13 cellular contexts compared by ENCODE assay signal in the genomic region with DNA sequence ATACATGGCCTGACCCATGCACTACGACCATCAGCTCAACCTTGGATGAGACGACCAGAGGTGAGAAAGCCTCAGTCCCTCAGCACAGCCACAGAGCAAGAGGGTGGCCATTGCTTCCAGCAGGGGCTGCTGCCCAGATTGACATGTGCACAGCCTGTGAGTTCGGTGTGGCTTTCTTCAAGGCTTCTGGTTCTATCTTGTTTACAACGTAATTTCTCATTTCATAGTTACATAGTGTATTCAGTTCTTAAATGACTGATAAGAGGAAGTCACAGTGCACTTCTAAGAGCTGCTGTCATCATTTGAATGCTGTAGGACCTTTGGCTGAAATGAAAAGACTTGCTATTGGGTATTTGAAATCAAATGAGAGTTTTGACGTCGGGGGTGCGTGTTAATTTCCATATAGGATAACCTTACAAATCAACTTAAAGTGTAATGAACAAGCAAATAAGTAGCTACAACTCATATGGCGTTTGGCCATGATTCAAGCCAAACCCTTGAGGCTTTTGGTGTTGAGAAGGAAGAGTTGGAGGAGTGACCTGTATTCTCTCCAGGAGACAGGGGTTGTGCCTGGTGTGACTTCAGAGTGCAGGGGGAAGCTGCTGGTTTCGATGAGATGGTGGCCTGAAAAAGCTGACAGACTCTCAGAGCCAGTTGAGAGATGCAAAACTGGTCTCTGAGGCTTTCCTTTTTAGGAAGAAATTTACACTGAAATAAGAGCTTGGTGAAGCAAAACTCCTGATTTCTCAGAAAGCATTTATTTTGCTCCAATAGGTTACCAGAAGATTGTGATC. TPM values are rescaled to one million over a fixed set of nuclear protein-coding genes. Genes with fewer than 3 reads are reported as not detected.
A peak's percentile ranks its signal among the peaks of the same experiment; 100 is the strongest.
DNase-seq lines count a peak whose midpoint lies in the region; ATAC-seq lines count a peak whose summit lies in the region.
"Had no signal": no experiment of that assay in that cellular context is flagged by ENCODE, and none has a peak within 500 bp of the region (broad histone marks: within the 10 kb centered on the region; RNA-seq: fewer than 3 reads in every experiment).

No MANE protein-coding gene starts in this region.

- in situ Hi-C loops in HAP-1 (cut with MboI; ENCODE audit: low sequenced_read_pairs), result no loop called here

- H2BK120ac ChIP-seq in mesenchymal stem cell (ENCODE audit: low read depth, low read length), result no peak overlapping the region

- H3K4me2 ChIP-seq in mesenchymal stem cell (ENCODE audit: low read length, poor library complexity, severe bottlenecking), result no peak overlapping the region
- H3K4me2 ChIP-seq: BLaER1 treated with 17β-estradiol and CSF1 and Interleukin-3, amounts not matched to agents 10 nM and 100 nM had no signal

- no peaks in the 10 kb centered on the region for H3K27me3 Mint-ChIP-seq in CD4-positive, CD25-positive, alpha-beta regulatory T cell

- H3K4me3 Mint-ChIP-seq in CD4-positive, CD25-positive, alpha-beta regulatory T cell, result peak overlapping the region in 1 of 4 donors; percentile 3

- H3K4ac ChIP-seq in mesenchymal stem cell (ENCODE audit: low read depth in 1 of 2, low read length in 2 of 2), result no peak overlapping the region

- H3K9me3 ChIP-seq in CD4-positive, CD25-positive, alpha-beta regulatory T cell (ENCODE audit: control insufficient read depth in 2 of 2, low read length in 2 of 2), result no peaks in the 10 kb centered on the region
- H3K9me3 ChIP-seq in mesenchymal stem cell (ENCODE audit: control insufficient read depth, low read length) (no peaks in the 10 kb centered on the region), HAP-1 (no peaks in the 10 kb centered on the region)
- H3K9me3 ChIP-seq: BLaER1 treated with 17β-estradiol and CSF1 and Interleukin-3, amounts not matched to agents 10 nM and 100 nM had no signal

- no peak overlapping the region for H3K18ac ChIP-seq in mesenchymal stem cell (ENCODE audit: low read depth in 1 of 2, low read length in 2 of 2)

- no peak overlapping the region for H2BK12ac ChIP-seq in mesenchymal stem cell (ENCODE audit: low read length in 2 of 2)

- no peak overlapping the region for H2BK15ac ChIP-seq in mesenchymal stem cell (ENCODE audit: low read depth, poor library complexity, severe bottlenecking)

- peaks cover 4% of the 10 kb centered on the region for H3K36me3 Mint-ChIP-seq in CD4-positive, CD25-positive, alpha-beta regulatory T cell

- no peaks in the 10 kb centered on the region for H3K36me3 ChIP-seq in CD4-positive, CD25-positive, alpha-beta regulatory T cell (ENCODE audit: control insufficient read depth, insufficient read depth, low read length)
- peaks cover 0 to 9% of the 10 kb centered on the region in 2 experiments for H3K36me3 ChIP-seq in mesenchymal stem cell (ENCODE audit: control insufficient read depth in 1 of 2, insufficient read depth in 2 of 2, low read depth in 1 of 2, low read length in 2 of 2)
- H3K36me3 ChIP-seq in HAP-1 (replicated peaks), result no peaks in the 10 kb centered on the region

- H3K4me3 ChIP-seq in CD4-positive, CD25-positive, alpha-beta regulatory T cell (ENCODE audit: low read depth, low read length), result no peak overlapping the region
- H3K4me3 ChIP-seq in mesenchymal stem cell (ENCODE audit: insufficient read depth in 1 of 2, low read depth in 1 of 2, low read length in 2 of 2) (no peak overlapping the region), HAP-1 (no peak overlapping the region)
- H3K4me3 ChIP-seq: BLaER1 treated with 17β-estradiol and CSF1 and Interleukin-3, amounts not matched to agents 10 nM and 100 nM had no signal

- no peak overlapping the region for H4K8ac ChIP-seq in mesenchymal stem cell (ENCODE audit: low read length)

- no peaks in the 10 kb centered on the region for H3K9me3 Mint-ChIP-seq in CD4-positive, CD25-positive, alpha-beta regulatory T cell

- H3K9ac ChIP-seq in mesenchymal stem cell (ENCODE audit: low read length), result no peak overlapping the region
- H3K9ac ChIP-seq: BLaER1 treated with 17β-estradiol and CSF1 and Interleukin-3, amounts not matched to agents 10 nM and 100 nM had no signal

- H3K4me1 Mint-ChIP-seq in CD4-positive, CD25-positive, alpha-beta regulatory T cell, result peaks cover 7 to 35% (median 23%) of the 10 kb centered on the region in 4 donors

- peak in 1 of 3 donors; percentile 71 for DNase-seq in CD4-positive, CD25-positive, alpha-beta regulatory T cell
- DNase-seq in NCI-H510A treated with DMSO at 0.1 percent for 48 hours (lab: John Stamatoyannopoulos, UW) (no peak), mesenchymal stem cell (no peak), HAP-1 (ENCODE audit: low spot score in 2 of 2) (no peak), GOT3 (lab: John Stamatoyannopoulos, UW) (no peak)
- DNase-seq: effector CD4-positive, alpha-beta T cell; H7; NCI-H1417 treated with DMSO at 0.1 percent for 48 hours had no signal

- 88% methylated on average over 6 of the region's 9 CpGs for WGBS in mesenchymal stem cell

- no peak overlapping the region for H3K14ac ChIP-seq in mesenchymal stem cell (ENCODE audit: low read length in 2 of 2)

- ATAC-seq in CD4-positive, CD25-positive, alpha-beta regulatory T cell (ENCODE audit: low read depth in 2 of 2), result peak; percentile 45 to 58
- ATAC-seq in GM18909 (IDR thresholded peaks at IDR 0.05; ENCODE audit: poor library complexity, unreplicated experiment), result peak; percentile 83
- ATAC-seq in HG02642 (IDR thresholded peaks at IDR 0.05; ENCODE audit: poor library complexity, unreplicated experiment), result peak; percentile 83
- peak; percentile 75 for ATAC-seq in HG03571 (IDR thresholded peaks at IDR 0.05; ENCODE audit: unreplicated experiment)
- ATAC-seq: Right ventricle myocardium inferior had no signal

- no peak overlapping the region for H2AK5ac ChIP-seq in mesenchymal stem cell (ENCODE audit: low read length, severe bottlenecking)

- peaks cover 2% of the 10 kb centered on the region for H3K79me1 ChIP-seq in mesenchymal stem cell (replicated peaks; ENCODE audit: low read length, poor library complexity, severe bottlenecking)

- no peak overlapping the region for H3K27ac ChIP-seq in CD4-positive, CD25-positive, alpha-beta regulatory T cell (ENCODE audit: insufficient read depth, low read length, poor library complexity, severe bottlenecking)
- no peak overlapping the region for H3K27ac ChIP-seq in mesenchymal stem cell (ENCODE audit: low read length, poor library complexity, severe bottlenecking)
- H3K27ac ChIP-seq: BLaER1 treated with 17β-estradiol and CSF1 and Interleukin-3, amounts not matched to agents 10 nM and 100 nM had no signal

- no peak overlapping the region for H3K23ac ChIP-seq in mesenchymal stem cell (ENCODE audit: low read length in 2 of 2)

- H4K91ac ChIP-seq in mesenchymal stem cell (ENCODE audit: low read length), result no peak overlapping the region

- H3K4me1 ChIP-seq in CD4-positive, CD25-positive, alpha-beta regulatory T cell (ENCODE audit: control insufficient read depth, insufficient read depth, low read length, poor library complexity, severe bottlenecking), result no peaks in the 10 kb centered on the region
- no peaks in the 10 kb centered on the region for H3K4me1 ChIP-seq in mesenchymal stem cell (ENCODE audit: control insufficient read depth, insufficient read depth, low read depth, low read length)
- H3K4me1 ChIP-seq in HAP-1, result no peaks in the 10 kb centered on the region; the same call in 1 of the 2 replicates
- H3K4me1 ChIP-seq: BLaER1 treated with 17β-estradiol and CSF1 and Interleukin-3, amounts not matched to agents 10 nM and 100 nM had no signal

- no peak overlapping the region for H2BK5ac ChIP-seq in mesenchymal stem cell (ENCODE audit: low read depth, low read length, poor library complexity, severe bottlenecking)

- peak overlapping the region in 2 of 3 donors; percentile 64 to 86 for H3K27ac Mint-ChIP-seq in CD4-positive, CD25-positive, alpha-beta regulatory T cell

- H3K27me3 ChIP-seq in CD4-positive, CD25-positive, alpha-beta regulatory T cell (ENCODE audit: control insufficient read depth, insufficient read depth, low read length), result no peaks in the 10 kb centered on the region
- no peaks in the 10 kb centered on the region for H3K27me3 ChIP-seq in mesenchymal stem cell (ENCODE audit: control insufficient read depth in 1 of 2, insufficient read depth in 1 of 2, low read length in 2 of 2)
- H3K27me3 ChIP-seq in HAP-1 (ENCODE audit: low read depth), result no peaks in the 10 kb centered on the region
- H3K27me3 ChIP-seq: BLaER1 treated with 17β-estradiol and CSF1 and Interleukin-3, amounts not matched to agents 10 nM and 100 nM had no signal

- no peak overlapping the region for H2AFZ ChIP-seq in mesenchymal stem cell (ENCODE audit: low read depth, low read length)

RNA-seq across cellular contexts. Expression of a gene that starts 51.0 kb away (rescaled TPM):
- 16.4 TPM for total RNA-seq in CD4-positive, CD25-positive, alpha-beta regulatory T cell
- polyA plus RNA-seq in CD4-positive, CD25-positive, alpha-beta regulatory T cell, result 1 to 10 TPM; 1.1 to 2.4 (median 1.4) TPM
- polyA plus RNA-seq in mesenchymal stem cell (2013, experiment 1 of 2), result 4.9 TPM
- polyA plus RNA-seq in mesenchymal stem cell (2013, experiment 2 of 2), result 4.4 TPM

RNA-seq across cellular contexts. Expression of a gene that starts 52.7 kb away (rescaled TPM):
- total RNA-seq in CD4-positive, CD25-positive, alpha-beta regulatory T cell, result 25.5 TPM
- 10 to 100 TPM; 18.6 to 33.3 (median 25.8) TPM for polyA plus RNA-seq in CD4-positive, CD25-positive, alpha-beta regulatory T cell
- polyA plus RNA-seq in mesenchymal stem cell (2013, experiment 1 of 2), result 4.5 TPM
- polyA plus RNA-seq in mesenchymal stem cell (2013, experiment 2 of 2), result 4.7 TPM
